ENCODE assay signal across 1 cellular context in genomic region chr6:131594074-131594473, GRCh38.
TF ChIP-seq lines count a peak whose summit lies in the region.

No MANE protein-coding gene starts in this region.

TF ChIP-seq in HepG2, 621 proteins besides CTCF, POLR2A, EP300 and RAD21:
- TF ChIP-seq NAIF1 (CRISPR knock-in tag; IDR thresholded peaks at IDR 0.05; ENCODE audit: borderline replicate concordance) (no peak), ZSCAN9 (CRISPR knock-in tag; IDR thresholded peaks at IDR 0.05; ENCODE audit: borderline replicate concordance) (no peak), ZSCAN29 (CRISPR knock-in tag; conservative IDR thresholded peaks at IDR 0.05) (no peak), MXI1 (IDR thresholded peaks at IDR 0.05; ENCODE audit: borderline replicate concordance, low read depth, low read length) (no peak), KAT7 (CRISPR knock-in tag; IDR thresholded peaks at IDR 0.05; ENCODE audit: borderline replicate concordance) (no peak), SOX5 (CRISPR knock-in tag; IDR thresholded peaks at IDR 0.05; ENCODE audit: borderline replicate concordance) (no peak), SSRP1 (CRISPR knock-in tag; IDR thresholded peaks at IDR 0.05) (no peak), ZNF704 (CRISPR knock-in tag; IDR thresholded peaks at IDR 0.05; ENCODE audit: borderline replicate concordance) (no peak), NFIB (CRISPR knock-in tag; IDR thresholded peaks at IDR 0.05; ENCODE audit: borderline replicate concordance) (no peak), ZNF569 (CRISPR knock-in tag; IDR thresholded peaks at IDR 0.05; ENCODE audit: borderline replicate concordance) (no peak)
- TF ChIP-seq, protein P1, sequence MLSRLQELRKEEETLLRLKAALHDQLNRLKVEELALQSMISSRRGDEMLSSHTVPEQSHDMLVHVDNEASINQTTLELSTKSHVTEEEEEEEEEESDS (CRISPR knock-in tag; IDR thresholded peaks at IDR 0.05; ENCODE audit: borderline replicate concordance), result no peak
- TF ChIP-seq, protein P2, sequence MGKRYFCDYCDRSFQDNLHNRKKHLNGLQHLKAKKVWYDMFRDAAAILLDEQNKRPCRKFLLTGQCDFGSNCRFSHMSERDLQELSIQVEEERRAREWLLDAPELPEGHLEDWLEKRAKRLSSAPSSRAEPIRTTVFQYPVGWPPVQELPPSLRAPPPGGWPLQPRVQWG (CRISPR knock-in tag; IDR thresholded peaks at IDR 0.05; ENCODE audit: borderline replicate concordance, low read depth), result no peak
